In genomic region chr7:13990319-13990983, GRCh38 we compare ENCODE assay signal across 1 cellular context.
A peak's percentile ranks its signal among the peaks of the same experiment; 100 is the strongest.
TF ChIP-seq lines count a peak whose summit lies in the region.

No MANE protein-coding gene starts in this region.

TF ChIP-seq in K562, 482 proteins besides CTCF, POLR2A, EP300 and RAD21 (continued from another document and continues in another):
- TF ChIP-seq PBX2 (CRISPR knock-in tag; IDR thresholded peaks at IDR 0.05; ENCODE audit: low read depth) (no peak), PBX2 (tag; conservative IDR thresholded peaks at IDR 0.05; ENCODE audit: low read depth) (no peak), ADNP (tag; IDR thresholded peaks at IDR 0.05) (no peak), HMBOX1 (IDR thresholded peaks at IDR 0.05) (no peak), SRF (CRISPR knock-in tag; IDR thresholded peaks at IDR 0.05) (no peak; a peak in 1 of 4 replicates), YY1 (IDR thresholded peaks at IDR 0.05; ENCODE audit: borderline replicate concordance in 1 of 3, control insufficient read depth in 1 of 3, extremely low read depth in 1 of 3, insufficient read depth in 3 of 3, insufficient read length in 1 of 3, insufficient replicate concordance in 2 of 3, low read depth in 1 of 3, low read length in 2 of 3) (peak in 1 of 3 experiments; percentile 9), TBL1XR1 (IDR thresholded peaks at IDR 0.05; ENCODE audit: low read length in 2 of 2) (0 out of 4 replicates have a peak, but pooled peaks of 1 of the 2 experiments have one; percentile 19), ZBTB12 (CRISPR knock-in tag; IDR thresholded peaks at IDR 0.05) (no peak), ELF1 (tag; IDR thresholded peaks at IDR 0.05) (peak; percentile 34; the same call in 1 of the 2 replicates), GABPA (tag; conservative IDR thresholded peaks at IDR 0.05; ENCODE audit: low read depth) (no peak; the same call in 1 of the 2 replicates), ZNF253 (CRISPR knock-in tag; conservative IDR thresholded peaks at IDR 0.05) (no peak), STAT5A (IDR thresholded peaks at IDR 0.05; ENCODE audit: borderline replicate concordance, low read length) (0 out of 2 replicates have a peak, but pooled peaks have one; percentile 4), EGR1 (conservative IDR thresholded peaks at IDR 0.05) (peak; percentile 31), ZNF583 (CRISPR knock-in tag; IDR thresholded peaks at IDR 0.05) (no peak), ZNF77 (CRISPR knock-in tag; IDR thresholded peaks at IDR 0.05) (no peak), SIX5 (IDR thresholded peaks at IDR 0.05; ENCODE audit: borderline replicate concordance in 1 of 2, insufficient read depth in 1 of 2, low read depth in 1 of 2, low read length in 2 of 2) (no peak), TFAP4 (CRISPR knock-in tag; IDR thresholded peaks at IDR 0.05; ENCODE audit: borderline replicate concordance) (peak; percentile 85), KDM1A (IDR thresholded peaks at IDR 0.05) (peak; percentile 9 to 54; a peak in 1 of 4 replicates), MEIS2 (IDR thresholded peaks at IDR 0.05; ENCODE audit: partially characterized antibody) (peak; percentile 6), CBX3 (IDR thresholded peaks at IDR 0.05; ENCODE audit: borderline replicate concordance in 1 of 2, low read length in 2 of 2) (0 out of 3 replicates have a peak, but pooled peaks of 1 of the 2 experiments have one; percentile 9), MNT (conservative IDR thresholded peaks at IDR 0.05) (peak; percentile 36 to 64; a peak in 3 of 4 replicates), KAT8 (IDR thresholded peaks at IDR 0.05; ENCODE audit: low read depth) (no peak), ZFP30 (CRISPR knock-in tag; IDR thresholded peaks at IDR 0.05; ENCODE audit: borderline replicate concordance) (no peak), ZBTB1 (CRISPR knock-in tag; IDR thresholded peaks at IDR 0.05; ENCODE audit: borderline replicate concordance, low read depth) (no peak), ZBTB2 (IDR thresholded peaks at IDR 0.05) (no peak), TCF7L2 (IDR thresholded peaks at IDR 0.05; ENCODE audit: low read depth, low read length) (no peak), SMAD2 (IDR thresholded peaks at IDR 0.05; ENCODE audit: low read depth, low read length) (no peak), ZNF174 (CRISPR knock-in tag; IDR thresholded peaks at IDR 0.05) (no peak), MEF2D (tag; conservative IDR thresholded peaks at IDR 0.05; ENCODE audit: low read depth) (no peak), ETS2 (tag; IDR thresholded peaks at IDR 0.05; ENCODE audit: borderline replicate concordance, poor library complexity, severe bottlenecking) (no peak), SRSF1 (IDR thresholded peaks at IDR 0.05; ENCODE audit: low read depth, low read length) (no peak), STAT6 (CRISPR knock-in tag; IDR thresholded peaks at IDR 0.05) (no peak), HDAC2 (IDR thresholded peaks at IDR 0.05) (no peak), CCAR2 (IDR thresholded peaks at IDR 0.05; ENCODE audit: low read depth, low read length) (no peak), TBP (optimal IDR thresholded peaks at IDR 0.05; ENCODE audit: low read depth, low read length) (peak; percentile 38), CREB1 (IDR thresholded peaks at IDR 0.05) (no peak), CREB1 (CRISPR knock-in tag; IDR thresholded peaks at IDR 0.05) (no peak), SOX6 (IDR thresholded peaks at IDR 0.05) (peak; percentile 58; the same call in 1 of the 2 replicates), POLR2G (IDR thresholded peaks at IDR 0.05; ENCODE audit: low read depth, low read length) (no peak), CHD1 (IDR thresholded peaks at IDR 0.05; ENCODE audit: low read length) (no peak), CBFB (CRISPR knock-in tag; IDR thresholded peaks at IDR 0.05) (no peak), GABPB1 (CRISPR knock-in tag; IDR thresholded peaks at IDR 0.05) (0 out of 2 replicates have a peak, but pooled peaks have one; percentile 31), C11orf30 (IDR thresholded peaks at IDR 0.05; ENCODE audit: low read depth) (peak; percentile 30; the same call in 1 of the 2 replicates), SMARCA4 (IDR thresholded peaks at IDR 0.05) (0 out of 2 replicates have a peak, but pooled peaks have one; percentile 2), L3MBTL2 (IDR thresholded peaks at IDR 0.05) (peak; percentile 42; the same call in 1 of the 2 replicates), FOXK2 (conservative IDR thresholded peaks at IDR 0.05 in 1 of 2, IDR thresholded peaks at IDR 0.05 in 1 of 2; ENCODE audit: low read depth in 2 of 2) (peak; percentile 47 to 57; a peak in 2 of 4 replicates), TCFL5 (CRISPR knock-in tag; conservative IDR thresholded peaks at IDR 0.05) (no peak), ASH1L (IDR thresholded peaks at IDR 0.05; ENCODE audit: borderline replicate concordance, low read depth, partially characterized antibody) (no peak), SIRT6 (IDR thresholded peaks at IDR 0.05; ENCODE audit: low read depth, low read length) (no peak), XRCC4 (IDR thresholded peaks at IDR 0.05; ENCODE audit: extremely low read depth, insufficient read depth, insufficient read length) (no peak), MLLT1 (IDR thresholded peaks at IDR 0.05) (0 out of 4 replicates have a peak, but pooled peaks of 1 of the 2 experiments have one; percentile 26), TAF7 (tag; IDR thresholded peaks at IDR 0.05) (peak; percentile 21; the same call in 1 of the 2 replicates), MED1 (CRISPR knock-in tag; IDR thresholded peaks at IDR 0.05; ENCODE audit: borderline replicate concordance) (no peak), XRCC3 (IDR thresholded peaks at IDR 0.05) (no peak), NFRKB (IDR thresholded peaks at IDR 0.05; ENCODE audit: low read depth) (peak; percentile 65; the same call in 1 of the 2 replicates), SAP30 (IDR thresholded peaks at IDR 0.05; ENCODE audit: borderline replicate concordance, insufficient read depth, low read depth, low read length, poor library complexity, severe bottlenecking) (no peak), U2AF2 (optimal IDR thresholded peaks at IDR 0.05; ENCODE audit: low read depth, low read length) (no peak), TAF1 (IDR thresholded peaks at IDR 0.05; ENCODE audit: control insufficient read depth, extremely low read depth, insufficient read depth, low read length, severe bottlenecking) (peak; percentile 20), MAX (CRISPR knock-in tag; IDR thresholded peaks at IDR 0.05) (no peak), SRSF7 (optimal IDR thresholded peaks at IDR 0.05; ENCODE audit: low read depth, low read length) (no peak), SPI1 (IDR thresholded peaks at IDR 0.05; ENCODE audit: borderline replicate concordance, low read depth, low read length) (peak; percentile 89), GTF2E2 (tag; IDR thresholded peaks at IDR 0.05) (peak; percentile 73; the same call in 1 of the 2 replicates)
